In genomic region chr16:23134274-23134673, GRCh38 we compare ENCODE assay signal across 1 cellular context.
TF ChIP-seq lines count a peak whose summit lies in the region.

No MANE protein-coding gene starts in this region.

TF ChIP-seq in SK-N-SH treated with all-trans-retinoic acid at 6 μM for 48 hours, 23 proteins besides CTCF, POLR2A, EP300 and RAD21 (continued from another document):
- TF ChIP-seq ZC3H10 (CRISPR knock-in tag; IDR thresholded peaks at IDR 0.05): no peak
- no peak for TF ChIP-seq SNAI2 (CRISPR knock-in tag; IDR thresholded peaks at IDR 0.05)
- no peak for TF ChIP-seq OSR1 (CRISPR knock-in tag; IDR thresholded peaks at IDR 0.05)
- TF ChIP-seq, protein P1, sequence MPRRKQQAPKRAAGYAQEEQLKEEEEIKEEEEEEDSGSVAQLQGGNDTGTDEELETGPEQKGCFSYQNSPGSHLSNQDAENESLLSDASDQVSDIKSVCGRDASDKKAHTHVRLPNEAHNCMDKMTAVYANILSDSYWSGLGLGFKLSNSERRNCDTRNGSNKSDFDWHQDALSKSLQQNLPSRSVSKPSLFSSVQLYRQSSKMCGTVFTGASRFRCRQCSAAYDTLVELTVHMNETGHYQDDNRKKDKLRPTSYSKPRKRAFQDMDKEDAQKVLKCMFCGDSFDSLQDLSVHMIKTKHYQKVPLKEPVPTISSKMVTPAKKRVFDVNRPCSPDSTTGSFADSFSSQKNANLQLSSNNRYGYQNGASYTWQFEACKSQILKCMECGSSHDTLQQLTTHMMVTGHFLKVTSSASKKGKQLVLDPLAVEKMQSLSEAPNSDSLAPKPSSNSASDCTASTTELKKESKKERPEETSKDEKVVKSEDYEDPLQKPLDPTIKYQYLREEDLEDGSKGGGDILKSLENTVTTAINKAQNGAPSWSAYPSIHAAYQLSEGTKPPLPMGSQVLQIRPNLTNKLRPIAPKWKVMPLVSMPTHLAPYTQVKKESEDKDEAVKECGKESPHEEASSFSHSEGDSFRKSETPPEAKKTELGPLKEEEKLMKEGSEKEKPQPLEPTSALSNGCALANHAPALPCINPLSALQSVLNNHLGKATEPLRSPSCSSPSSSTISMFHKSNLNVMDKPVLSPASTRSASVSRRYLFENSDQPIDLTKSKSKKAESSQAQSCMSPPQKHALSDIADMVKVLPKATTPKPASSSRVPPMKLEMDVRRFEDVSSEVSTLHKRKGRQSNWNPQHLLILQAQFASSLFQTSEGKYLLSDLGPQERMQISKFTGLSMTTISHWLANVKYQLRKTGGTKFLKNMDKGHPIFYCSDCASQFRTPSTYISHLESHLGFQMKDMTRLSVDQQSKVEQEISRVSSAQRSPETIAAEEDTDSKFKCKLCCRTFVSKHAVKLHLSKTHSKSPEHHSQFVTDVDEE (CRISPR knock-in tag; IDR thresholded peaks at IDR 0.05): no peak
- no peak for TF ChIP-seq PATZ1 (CRISPR knock-in tag; IDR thresholded peaks at IDR 0.05; ENCODE audit: borderline replicate concordance)
TF ChIP-seq in SK-N-SH treated with all-trans-retinoic acid at 6 μM for 48 hours: peak in this region for 0.
